In the genomic region with DNA sequence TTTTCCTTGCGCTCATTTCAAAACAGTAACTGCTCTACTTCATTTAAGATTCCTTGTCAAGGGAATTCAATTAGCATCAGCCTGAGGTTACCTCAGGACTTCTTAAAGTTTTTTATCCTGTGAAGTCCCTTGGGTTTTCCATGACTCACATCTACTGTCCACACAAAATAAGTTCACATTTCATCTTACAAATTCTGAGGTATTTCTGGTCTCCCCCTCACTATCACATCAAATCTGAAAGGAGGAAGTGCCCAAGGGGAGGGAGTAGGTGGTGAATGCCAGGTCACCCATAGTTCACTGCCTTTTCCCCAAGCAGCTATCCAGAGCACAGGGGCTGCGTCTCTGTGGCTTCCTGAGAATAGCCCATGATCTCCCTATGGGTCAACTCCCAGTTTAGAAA, we compare ENCODE assay signal across 9 cellular contexts.
DNase-seq lines count a peak whose midpoint lies in the region; TF ChIP-seq lines count a peak whose summit lies in the region.
"Had no signal": no experiment of that assay in that cellular context is flagged by ENCODE, and none has a peak within 500 bp of the region (broad histone marks: within the 10 kb centered on the region; RNA-seq: fewer than 3 reads in every experiment).

No MANE protein-coding gene starts in this region.

- in situ Hi-C loops in SK-MEL-5 (cut with HindIII; ENCODE audit: low pct_unique_long_range_greater_than_20kb, low sequenced_read_pairs) = no loop called here

- intact Hi-C loops in activated T-helper 2 cell treated with anti-CD3 and anti-CD28 coated beads, Interferon-gamma antibody, Interleukin-2, Interleukin-4, amounts not matched to agents 10 μg/mL and 5 μg/mL and 100 μg/mL, durations not matched to agents 14 hours and 24 hours and 36 hours (cut with micrococcal nuclease) = no loop called here

- H3K4me3 Mint-ChIP-seq in activated T-helper 2 cell treated with anti-CD3 and anti-CD28 coated beads, Interferon-gamma antibody, Interleukin-2, Interleukin-4, amounts not matched to agents 10 μg/mL and 5 μg/mL and 100 μg/mL, durations not matched to agents 14 hours and 24 hours and 36 hours (ENCODE audit: low read depth) = no peak overlapping the region

- H3K9me3 Mint-ChIP-seq in activated T-helper 2 cell treated with anti-CD3 and anti-CD28 coated beads, Interferon-gamma antibody, Interleukin-2, Interleukin-4, amounts not matched to agents 10 μg/mL and 5 μg/mL and 100 μg/mL, durations not matched to agents 14 hours and 24 hours and 36 hours = no peaks in the 10 kb centered on the region

- H3K4me1 Mint-ChIP-seq in activated T-helper 2 cell treated with anti-CD3 and anti-CD28 coated beads, Interferon-gamma antibody, Interleukin-2, Interleukin-4, amounts not matched to agents 10 μg/mL and 5 μg/mL and 100 μg/mL, durations not matched to agents 14 hours and 24 hours and 36 hours (ENCODE audit: low read depth) = no peaks in the 10 kb centered on the region

- no peak overlapping the region for H3K27ac Mint-ChIP-seq in activated T-helper 2 cell treated with anti-CD3 and anti-CD28 coated beads, Interferon-gamma antibody, Interleukin-2, Interleukin-4, amounts not matched to agents 10 μg/mL and 5 μg/mL and 100 μg/mL, durations not matched to agents 14 hours and 24 hours and 36 hours

- TF ChIP-seq CTCF in HFF-Myc (IDR thresholded peaks at IDR 0.05; ENCODE audit: low read depth, low read length, missing control alignments) = no peak

- no peaks in the 10 kb centered on the region for H3K36me3 Mint-ChIP-seq in activated T-helper 2 cell treated with anti-CD3 and anti-CD28 coated beads, Interferon-gamma antibody, Interleukin-2, Interleukin-4, amounts not matched to agents 10 μg/mL and 5 μg/mL and 100 μg/mL, durations not matched to agents 14 hours and 24 hours and 36 hours (ENCODE audit: low read depth)

- H3K4me3 ChIP-seq in HFF-Myc (replicated peaks; ENCODE audit: low read depth, low read length) = no peak overlapping the region
- H3K4me3 ChIP-seq: ascending aorta had no signal

- no peaks in the 10 kb centered on the region for H3K27me3 Mint-ChIP-seq in activated T-helper 2 cell treated with anti-CD3 and anti-CD28 coated beads, Interferon-gamma antibody, Interleukin-2, Interleukin-4, amounts not matched to agents 10 μg/mL and 5 μg/mL and 100 μg/mL, durations not matched to agents 14 hours and 24 hours and 36 hours (ENCODE audit: low read depth)

- DNase-seq in GM03348 (ENCODE audit: low spot score) (peak; percentile 70), HFF-Myc (ENCODE audit: extremely low read depth, low read depth) (peak; percentile 49), SK-MEL-5 (ENCODE audit: low read depth, low spot score) (peak; percentile 47), kidney glomerular epithelial cell (lab: John Stamatoyannopoulos, UW) (peak; percentile 71), nucleus accumbens (lab: John Stamatoyannopoulos, UW) (no peak)
- DNase-seq in activated T-helper 2 cell treated with anti-CD3 and anti-CD28 coated beads, Interferon-gamma antibody, Interleukin-2, Interleukin-4, amounts not matched to agents 10 μg/mL and 5 μg/mL and 100 μg/mL, durations not matched to agents 14 hours and 24 hours and 36 hours (ENCODE audit: low spot score) = no peak
- DNase-seq in NK-92 treated with Interleukin-12 subunit alpha and Interleukin-12 subunit beta, amount 100 ng/mL, for 24 hours (lab: John Stamatoyannopoulos, UW) = no peak
- no peak for DNase-seq in stimulated activated CD4-positive, alpha-beta T cell treated with anti-CD3 and anti-CD28 coated beads, Interleukin-2, amount 100 ng/mL, for 24 hours

Comparison
In these comparisons a context has a peak if more than half of its experiments do, and no peak if none do; other contexts are left out.
1. DNase-seq: peak in GM03348 (single experiment), HFF-Myc (single experiment), SK-MEL-5 (single experiment) and kidney glomerular epithelial cell (single experiment); none in activated T-helper 2 cell treated with anti-CD3 and anti-CD28 coated beads, Interferon-gamma antibody, Interleukin-2, Interleukin-4, amounts not matched to agents 10 μg/mL and 5 μg/mL and 100 μg/mL, durations not matched to agents 14 hours and 24 hours and 36 hours (single experiment), nucleus accumbens (0 of 56), NK-92 treated with Interleukin-12 subunit alpha and Interleukin-12 subunit beta, amount 100 ng/mL, for 24 hours (single experiment) and stimulated activated CD4-positive, alpha-beta T cell treated with anti-CD3 and anti-CD28 coated beads, Interleukin-2, amount 100 ng/mL, for 24 hours (0 of 2).